Comparison of ENCODE assay signal across 8 cellular contexts in genomic region chr16:83899272-83899897, GRCh38. TPM values are rescaled to one million over a fixed set of nuclear protein-coding genes. Genes with fewer than 3 reads are reported as not detected.
A peak's percentile ranks its signal among the peaks of the same experiment; 100 is the strongest.
DNase-seq lines count a peak whose midpoint lies in the region; ATAC-seq and TF ChIP-seq lines count a peak whose summit lies in the region.

No MANE protein-coding gene starts in this region.

- peak in 1 of 4 donors; percentile 30 for TF ChIP-seq POLR2A in upper lobe of left lung (IDR thresholded peaks at IDR 0.05)

- H3K36me3 ChIP-seq in OCI-LY1 (ENCODE audit: insufficient read depth, low read length) = no peaks in the 10 kb centered on the region
- no peaks in the 10 kb centered on the region for H3K36me3 ChIP-seq in upper lobe of left lung

- H3K4me1 ChIP-seq in OCI-LY1 (ENCODE audit: insufficient read depth, low read length, severe bottlenecking) (peaks cover 23% of the 10 kb centered on the region), upper lobe of left lung (peaks cover 18 to 29% (median 22%) of the 10 kb centered on the region in 4 donors)

- H3K9me3 ChIP-seq in OCI-LY1 (ENCODE audit: low read length) = no peaks in the 10 kb centered on the region
- H3K9me3 ChIP-seq in upper lobe of left lung = no peaks in the 10 kb centered on the region

- TF ChIP-seq CTCF in OCI-LY1 (IDR thresholded peaks at IDR 0.05; ENCODE audit: low read length) (no peak), osteocyte (IDR thresholded peaks at IDR 0.05) (peak; percentile 16), upper lobe of left lung (IDR thresholded peaks at IDR 0.05) (peak in 2 of 6 experiments; percentile 7 to 39)

- ATAC-seq in Right ventricle myocardium inferior = peak; percentile 30
- peak; percentile 63 for ATAC-seq in HG02938 (IDR thresholded peaks at IDR 0.05; ENCODE audit: unreplicated experiment)
- peak; percentile 44 to 69 for ATAC-seq in upper lobe of left lung (ENCODE audit: low FRiP score in 2 of 2)

- no peak overlapping the region for H2AFZ ChIP-seq in OCI-LY1 (ENCODE audit: low read length)

- H3K27me3 ChIP-seq in OCI-LY1 (ENCODE audit: insufficient read depth, low read length) = no peaks in the 10 kb centered on the region
- H3K27me3 ChIP-seq in upper lobe of left lung = no peaks in the 10 kb centered on the region

- H3K27ac Mint-ChIP-seq in osteocyte (ENCODE audit: unreplicated experiment) = peak overlapping the region; percentile 78

- H4K20me1 ChIP-seq in OCI-LY1 (ENCODE audit: insufficient read depth, low read length) = no peaks in the 10 kb centered on the region

- H3F3A ChIP-seq in OCI-LY1 (ENCODE audit: insufficient read depth, low read length) = no peaks in the 10 kb centered on the region

- no peaks in the 10 kb centered on the region for H3K79me2 ChIP-seq in OCI-LY1 (ENCODE audit: insufficient read depth, low read length)

- H3K4me1 Mint-ChIP-seq in osteocyte (ENCODE audit: unreplicated experiment) = peaks cover 14% of the 10 kb centered on the region

- peak overlapping the region; percentile 97 for H3K4me3 ChIP-seq in OCI-LY1 (ENCODE audit: low read depth, low read length, poor library complexity, severe bottlenecking)
- peak overlapping the region; percentile 73 to 94 (median 90) for H3K4me3 ChIP-seq in upper lobe of left lung

- peak overlapping the region; percentile 88 for H3K9ac ChIP-seq in OCI-LY1 (ENCODE audit: low read length)

- peak overlapping the region; percentile 99 for H3K4me2 ChIP-seq in OCI-LY1 (ENCODE audit: low read length)

- H3K36me3 Mint-ChIP-seq in osteocyte (ENCODE audit: unreplicated experiment) = no peaks in the 10 kb centered on the region

- DNase-seq in Right ventricle myocardium inferior (ENCODE audit: missing footprints) = peak; percentile 83
- DNase-seq in cardiac septum (ENCODE audit: low spot score) = no peak
- DNase-seq in activated gamma-delta T cell treated with Interleukin-2 at 50 U/mL for 16 hours = peak; percentile 30
- DNase-seq in foreskin melanocyte = peak; percentile 46
- DNase-seq in osteocyte (ENCODE audit: extremely low spot score, unreplicated experiment) = no peak
- DNase-seq in upper lobe of left lung = peak; percentile 66 to 91

- H3K27me3 Mint-ChIP-seq in osteocyte (ENCODE audit: unreplicated experiment) = peaks cover 7% of the 10 kb centered on the region

- no peaks in the 10 kb centered on the region for H3K9me3 Mint-ChIP-seq in osteocyte (ENCODE audit: unreplicated experiment)

- no peaks in the 10 kb centered on the region for H3K9me2 ChIP-seq in OCI-LY1 (ENCODE audit: low read depth, low read length)

- intact Hi-C loops in Right ventricle myocardium inferior (cut with DNase I) (loop anchor here (1.0 to 2.0 kb wide), 2 partner anchors 13 to 55 kb away; no protein-coding TSS in a partner anchor), cardiac septum (cut with DNase I) (no loop called here)

- TF ChIP-seq EP300 in upper lobe of left lung (IDR thresholded peaks at IDR 0.05) = no peak

- H3K27ac ChIP-seq in OCI-LY1 (ENCODE audit: low read depth, low read length, poor library complexity, severe bottlenecking) (no peak overlapping the region), upper lobe of left lung (peak overlapping the region; percentile 87 to 93 (median 92))

- H3K4me3 Mint-ChIP-seq in osteocyte (ENCODE audit: unreplicated experiment) = peak overlapping the region; percentile 89

- WGBS in upper lobe of left lung, 2 donors = 0 to 1% methylated on average over 2 to 8 of the region's 73 CpGs

RNA-seq across cellular contexts. Expression of gene MLYCD, which starts 0.5 kb away (rescaled TPM):
- total RNA-seq in Right ventricle myocardium inferior = 48.2 TPM
- total RNA-seq in cardiac septum = 20.1 TPM
- 5.2 and 5.3 TPM in 2 replicates for total RNA-seq in osteocyte
- 10 to 100 TPM in 3 of 6 donors, 1 to 10 TPM in 3; 7.5 to 30.4 (median 11.3) TPM for total RNA-seq in upper lobe of left lung

RNA-seq across cellular contexts. Expression of gene OSGIN1, which starts 53.7 kb away (rescaled TPM):
- total RNA-seq in Right ventricle myocardium inferior = 8.2 TPM
- total RNA-seq in cardiac septum = 12.6 TPM
- 1.2 and 1.3 TPM in 2 replicates for total RNA-seq in osteocyte
- 10 to 100 TPM in 5 of 6 donors, 1 to 10 TPM in 1; 7.3 to 34.2 (median 16.3) TPM for total RNA-seq in upper lobe of left lung

Comparison
In these comparisons a context has a peak if more than half of its experiments do, and no peak if none do; other contexts are left out.
1. DNase-seq: peak in Right ventricle myocardium inferior (single experiment), activated gamma-delta T cell treated with Interleukin-2 at 50 U/mL for 16 hours (single experiment), foreskin melanocyte (single experiment) and upper lobe of left lung (2 of 2); none in cardiac septum (single experiment) and osteocyte (single experiment).
2. Peak in every context shown above with its lines, with median percentiles within 50 percentile points of each other: ATAC-seq.